ENCODE assay signal across 1 cellular context in genomic region chr12:68557011-68557715, GRCh38.
A peak's percentile ranks its signal among the peaks of the same experiment; 100 is the strongest.
TF ChIP-seq lines count a peak whose summit lies in the region.

No MANE protein-coding gene starts in this region.

TF ChIP-seq in HEK293, 187 proteins besides CTCF, POLR2A, EP300 and RAD21 (continued from another document):
- TF ChIP-seq, protein P1, sequence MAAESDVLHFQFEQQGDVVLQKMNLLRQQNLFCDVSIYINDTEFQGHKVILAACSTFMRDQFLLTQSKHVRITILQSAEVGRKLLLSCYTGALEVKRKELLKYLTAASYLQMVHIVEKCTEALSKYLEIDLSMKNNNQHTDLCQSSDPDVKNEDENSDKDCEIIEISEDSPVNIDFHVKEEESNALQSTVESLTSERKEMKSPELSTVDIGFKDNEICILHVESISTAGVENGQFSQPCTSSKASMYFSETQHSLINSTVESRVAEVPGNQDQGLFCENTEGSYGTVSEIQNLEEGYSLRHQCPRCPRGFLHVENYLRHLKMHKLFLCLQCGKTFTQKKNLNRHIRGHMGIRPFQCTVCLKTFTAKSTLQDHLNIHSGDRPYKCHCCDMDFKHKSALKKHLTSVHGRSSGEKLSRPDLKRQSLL (tag by site-specific recombination; IDR thresholded peaks at IDR 0.05), result no peak
- peak; percentile 48; the same call in 1 of the 2 replicates for TF ChIP-seq EGR2 (tag by site-specific recombination; IDR thresholded peaks at IDR 0.05; ENCODE audit: low read depth)
- TF ChIP-seq ZNF133 (tag by site-specific recombination; IDR thresholded peaks at IDR 0.05), result no peak
- peak; percentile 74 for TF ChIP-seq ZSCAN4 (tag by site-specific recombination; IDR thresholded peaks at IDR 0.05)
- TF ChIP-seq ZBTB48 (tag by site-specific recombination; IDR thresholded peaks at IDR 0.05), result peak; percentile 31; the same call in 1 of the 2 replicates
